In genomic region chr3:156792945-156793344, GRCh38 we compare ENCODE assay signal across 9 cellular contexts. TPM values are rescaled to one million over a fixed set of nuclear protein-coding genes. Genes with fewer than 3 reads are reported as not detected.
A peak's percentile ranks its signal among the peaks of the same experiment; 100 is the strongest.
DNase-seq lines count a peak whose midpoint lies in the region; ATAC-seq, FAIRE-seq and TF ChIP-seq lines count a peak whose summit lies in the region.
"Had no signal": no experiment of that assay in that cellular context is flagged by ENCODE, and none has a peak within 500 bp of the region (broad histone marks: within the 10 kb centered on the region; RNA-seq: fewer than 3 reads in every experiment).

No MANE protein-coding gene starts in this region.

- no peak for TF ChIP-seq CTCF in neural crest cell (conservative IDR thresholded peaks at IDR 0.05)
- no peak for TF ChIP-seq CTCF in uterus (IDR thresholded peaks at IDR 0.05)

- H3K4me1 ChIP-seq in uterus: no peaks in the 10 kb centered on the region

- peak; percentile 65 for ATAC-seq in HG03571 (IDR thresholded peaks at IDR 0.05; ENCODE audit: unreplicated experiment)

- no peaks in the 10 kb centered on the region for H3K9me3 ChIP-seq in uterus

- no peaks in the 10 kb centered on the region for H3K27me3 Mint-ChIP-seq in activated naive CD8-positive, alpha-beta T cell
- H3K27me3 Mint-ChIP-seq in neural crest cell (ENCODE audit: low read depth): no peaks in the 10 kb centered on the region

- peak; percentile 13 for DNase-seq in NCI-H2196 (lab: John Stamatoyannopoulos, UW; ENCODE audit: unreplicated experiment)
- no peak for DNase-seq in NCI-H2196 treated with DMSO at 0.1 percent for 48 hours (lab: John Stamatoyannopoulos, UW; ENCODE audit: unreplicated experiment)
- DNase-seq in neural crest cell (ENCODE audit: low read depth, low spot score): no peak
- no peak for DNase-seq in urothelium cell line (ENCODE audit: low spot score)
- no peak for DNase-seq in uterus
- no peak for DNase-seq in dermis blood vessel endothelial cell

- no peak for FAIRE-seq in urothelium cell line (lab: Jason Lieb, UNC)

- TF ChIP-seq POLR2A in uterus (IDR thresholded peaks at IDR 0.05): no peak

- peaks cover 30% of the 10 kb centered on the region for H3K4me1 Mint-ChIP-seq in activated naive CD8-positive, alpha-beta T cell (ENCODE audit: low read depth)
- peaks cover 28% of the 10 kb centered on the region for H3K4me1 Mint-ChIP-seq in neural crest cell

- peak overlapping the region; percentile 76 for H3K27ac Mint-ChIP-seq in activated naive CD8-positive, alpha-beta T cell
- H3K27ac Mint-ChIP-seq in neural crest cell (ENCODE audit: unreplicated experiment): peak overlapping the region; percentile 94

- H3K4me3 Mint-ChIP-seq in activated naive CD8-positive, alpha-beta T cell: no peak overlapping the region
- no peak overlapping the region for H3K4me3 Mint-ChIP-seq in neural crest cell

- H3K4me3 ChIP-seq in uterus: no peak overlapping the region

- no peaks in the 10 kb centered on the region for H3K9me3 Mint-ChIP-seq in activated naive CD8-positive, alpha-beta T cell (ENCODE audit: low read depth)
- no peaks in the 10 kb centered on the region for H3K9me3 Mint-ChIP-seq in neural crest cell

- no peaks in the 10 kb centered on the region for H3K27me3 ChIP-seq in uterus

- H3K36me3 Mint-ChIP-seq in activated naive CD8-positive, alpha-beta T cell: peaks cover 2% of the 10 kb centered on the region
- H3K36me3 Mint-ChIP-seq in neural crest cell (ENCODE audit: low read depth): no peaks in the 10 kb centered on the region

- H3K27ac ChIP-seq in uterus: no peak overlapping the region
- H3K27ac ChIP-seq: 22Rv1 had no signal

- H3K36me3 ChIP-seq in uterus: no peaks in the 10 kb centered on the region

- intact Hi-C loops in uterus (cut with DNase I; ENCODE audit: low total_unique reads): no loop called here

RNA-seq across cellular contexts. Expression of gene LEKR1, which starts 33.2 kb away (rescaled TPM):
- total RNA-seq in neural crest cell (1.1 and 1.8 TPM in 2 replicates), uterus (1 to 10 TPM in 2 of 4 donors, under 1 TPM in 1, not detected in 1; 0.26 to 4.8 (median 2.8) TPM), dermis blood vessel endothelial cell (0.14 and 0.17 TPM in 2 replicates)
